In the genomic region with DNA sequence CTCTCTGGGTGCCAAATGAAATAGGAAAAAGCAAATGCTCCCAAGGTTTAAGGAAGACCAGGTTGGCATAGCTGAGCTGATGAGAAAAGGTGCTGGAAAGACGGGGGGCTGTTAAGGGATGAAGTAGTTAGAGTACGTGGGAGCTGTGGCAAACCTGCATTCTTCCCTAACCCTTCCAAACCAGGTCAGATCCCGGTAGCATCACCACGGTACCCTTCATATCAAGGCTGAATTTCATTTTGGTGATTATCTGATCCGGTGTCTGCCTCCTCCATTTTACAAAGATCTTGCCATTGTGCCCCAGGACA, we compare ENCODE assay signal across 9 cellular contexts.
DNase-seq lines count a peak whose midpoint lies in the region; ATAC-seq, FAIRE-seq and TF ChIP-seq lines count a peak whose summit lies in the region.
"Had no signal": no experiment of that assay in that cellular context is flagged by ENCODE, and none has a peak within 500 bp of the region (broad histone marks: within the 10 kb centered on the region; RNA-seq: fewer than 3 reads in every experiment).

No MANE protein-coding gene starts in this region.

- no peaks in the 10 kb centered on the region for H3K36me3 Mint-ChIP-seq in activated CD8-positive, alpha-beta memory T cell treated with anti-CD3 and anti-CD28 coated beads, Interleukin-2, amount 10 ng/mL, durations not matched to agents 7 days and 5 days

- in situ Hi-C loops in K562 (cut with MboI): no loop called here

- H3K9ac ChIP-seq in K562 (ENCODE audit: insufficient read depth in 1 of 2, low read depth in 2 of 2, low read length in 2 of 2) (peak overlapping the region; percentile 71 to 72; a peak in 3 of 4 replicates), mesendoderm (ENCODE audit: low read length) (peak overlapping the region; percentile 3)

- H3K79me1 ChIP-seq in mesendoderm (ENCODE audit: low read length): no peaks in the 10 kb centered on the region

- peaks cover 41 to 51% of the 10 kb centered on the region in 2 experiments for H3K4me1 ChIP-seq in K562 (replicated peaks in 1 of 2; ENCODE audit: control insufficient read depth in 2 of 2, insufficient read depth in 2 of 2, low read length in 2 of 2)
- H3K4me1 ChIP-seq in mesendoderm (ENCODE audit: control insufficient read depth, low read depth, low read length): peaks cover 23% of the 10 kb centered on the region
- peaks cover 0 to 30% (median 22%) of the 10 kb centered on the region in 4 donors for H3K4me1 ChIP-seq in tibial nerve

- no TSS peak for BruUV-seq in K562 (replicated peaks; lab: Mats Ljungman, UMichigan)

- H3K23ac ChIP-seq in mesendoderm (ENCODE audit: low read length): no peak overlapping the region

- TF ChIP-seq POLR2A in K562 (conservative IDR thresholded peaks at IDR 0.05) (no peak), tibial nerve (IDR thresholded peaks at IDR 0.05) (no peak)

- H3K27me3 ChIP-seq in K562 (ENCODE audit: control insufficient read depth in 2 of 2, insufficient read depth in 2 of 2, low read length in 2 of 2): no peaks in the 10 kb centered on the region
- no peaks in the 10 kb centered on the region for H3K27me3 ChIP-seq in mesendoderm (ENCODE audit: insufficient read depth, low read length, poor library complexity)
- H3K27me3 ChIP-seq in tibial nerve: no peaks in the 10 kb centered on the region

- FAIRE-seq in K562 (lab: Jason Lieb, UNC) (no peak), D721Med (lab: Jason Lieb, UNC) (no peak)
- FAIRE-seq: TTC549 had no signal

- TF ChIP-seq CTCF in K562 (IDR thresholded peaks at IDR 0.05 in 2 of 3, conservative IDR thresholded peaks at IDR 0.05 in 1 of 3; ENCODE audit: insufficient read depth in 2 of 3, low read depth in 1 of 3, low read length in 3 of 3) (no peak), tibial nerve (IDR thresholded peaks at IDR 0.05) (no peak), D721Med (IDR thresholded peaks at IDR 0.05; ENCODE audit: insufficient read depth, missing control alignments) (no peak)

- no peaks in the 10 kb centered on the region for H4K20me1 ChIP-seq in K562 (replicated peaks; ENCODE audit: control insufficient read depth, insufficient read depth, low read length)

- H3K4me3 ChIP-seq in K562 (no peak overlapping the region), mesendoderm (ENCODE audit: low read length) (no peak overlapping the region), tibial nerve (peak overlapping the region in 3 of 4 donors; percentile 24 to 57 (median 41))

- POLR2A ChIA-PET in K562 (lab: Yijun Ruan, JAX): interaction anchor here (0.6 to 2.0 kb wide), 14 partner anchors 8 to 146 kb away, joined by 3 to 5 read pairs (median 3); no protein-coding TSS in a partner anchor

- H3K9me3 Mint-ChIP-seq in activated CD8-positive, alpha-beta memory T cell treated with anti-CD3 and anti-CD28 coated beads, Interleukin-2, amount 10 ng/mL, durations not matched to agents 7 days and 5 days (ENCODE audit: low read depth): no peaks in the 10 kb centered on the region

- peak overlapping the region; percentile 75 for H3K4me2 ChIP-seq in K562 (ENCODE audit: insufficient read depth, low read length)
- no peak overlapping the region for H3K4me2 ChIP-seq in mesendoderm (ENCODE audit: low read length)

- no peak overlapping the region for H2AK5ac ChIP-seq in mesendoderm (ENCODE audit: low read length)

- H3K79me2 ChIP-seq in K562 (ENCODE audit: control insufficient read depth, insufficient read depth, low read length): no peaks in the 10 kb centered on the region
- no peaks in the 10 kb centered on the region for H3K79me2 ChIP-seq in mesendoderm (ENCODE audit: control insufficient read depth, insufficient read depth, low read length)

- H3K36me3 ChIP-seq in K562 (ENCODE audit: control insufficient read depth, insufficient read depth, low read length) (no peaks in the 10 kb centered on the region), mesendoderm (ENCODE audit: control insufficient read depth, insufficient read depth, low read length) (no peaks in the 10 kb centered on the region), tibial nerve (no peaks in the 10 kb centered on the region)

- H3K4me1 Mint-ChIP-seq in activated CD8-positive, alpha-beta memory T cell treated with anti-CD3 and anti-CD28 coated beads, Interleukin-2, amount 10 ng/mL, durations not matched to agents 7 days and 5 days: peaks cover 45% of the 10 kb centered on the region

- no peak overlapping the region for H4K5ac ChIP-seq in mesendoderm (ENCODE audit: low read length)

- TF ChIP-seq RAD21 in K562 (CRISPR knock-in tag; conservative IDR thresholded peaks at IDR 0.05 in 1 of 2, IDR thresholded peaks at IDR 0.05 in 1 of 2): no peak

- peak overlapping the region; percentile 1 for H2BK5ac ChIP-seq in mesendoderm (ENCODE audit: low read length)

- H3K27ac ChIP-seq in K562 (ENCODE audit: extremely low read depth, low read depth, low read length) (no peak overlapping the region; the same call in 2 of the 3 replicates), mesendoderm (ENCODE audit: low read depth, low read length) (peak overlapping the region; percentile 59), tibial nerve (peak overlapping the region; percentile 65 to 88 (median 82))

- no peaks in the 10 kb centered on the region for H3K9me1 ChIP-seq in K562 (ENCODE audit: control insufficient read depth, insufficient read depth, low read length)

- TF ChIP-seq EP300 in K562 (IDR thresholded peaks at IDR 0.05; ENCODE audit: low read length) (no peak), tibial nerve (IDR thresholded peaks at IDR 0.05) (no peak)

- CTCF ChIA-PET in activated CD8-positive, alpha-beta memory T cell treated with anti-CD3 and anti-CD28 coated beads, Interleukin-2, amount 10 ng/mL, durations not matched to agents 7 days and 5 days (lab: Charles Lee): interaction anchor here (0.6 to 2.9 kb wide), 7 partner anchors 9 to 108 kb away, joined by 3 to 21 read pairs (median 4); no protein-coding TSS in a partner anchor
- CTCF ChIA-PET in K562 (lab: Yijun Ruan, JAX; ENCODE audit: low intra/inter-chr PET ratio): no interaction called here

- peak overlapping the region; percentile 21 for H3K4ac ChIP-seq in mesendoderm (ENCODE audit: low read depth, low read length)

- H3K4me3 Mint-ChIP-seq in activated CD8-positive, alpha-beta memory T cell treated with anti-CD3 and anti-CD28 coated beads, Interleukin-2, amount 10 ng/mL, durations not matched to agents 7 days and 5 days: peak overlapping the region; percentile 16

- H3K9me3 ChIP-seq in K562 (replicated peaks; ENCODE audit: control insufficient read depth, insufficient read depth, low read depth, low read length): no peaks in the 10 kb centered on the region
- H3K9me3 ChIP-seq in tibial nerve: no peaks in the 10 kb centered on the region

- H4K8ac ChIP-seq in mesendoderm (ENCODE audit: low read depth, low read length): no peak overlapping the region

- no peak for ATAC-seq in activated CD8-positive, alpha-beta memory T cell treated with anti-CD3 and anti-CD28 coated beads, Interleukin-2, amount 10 ng/mL, durations not matched to agents 7 days and 5 days
- ATAC-seq in K562 (no peak), GM19023 (IDR thresholded peaks at IDR 0.05; ENCODE audit: unreplicated experiment) (no peak), HG02852 (IDR thresholded peaks at IDR 0.05; ENCODE audit: unreplicated experiment) (no peak)

- 73% methylated on average over 5 of the region's 5 CpGs for WGBS in K562 (ENCODE audit: insufficient coverage, low coverage, missing lambda C conversion rate)
- WGBS in mesendoderm (ENCODE audit: extremely low coverage, insufficient coverage, low lambda C conversion rate): no CpG with 5 or more reads among the region's 5 CpGs
- 59 to 61% methylated on average over 5 of the region's 5 CpGs for WGBS in tibial nerve, 2 donors

- H2AFZ ChIP-seq in K562 (ENCODE audit: low read depth, low read length): peak overlapping the region; percentile 75

- H3K27me3 Mint-ChIP-seq in activated CD8-positive, alpha-beta memory T cell treated with anti-CD3 and anti-CD28 coated beads, Interleukin-2, amount 10 ng/mL, durations not matched to agents 7 days and 5 days: no peaks in the 10 kb centered on the region

- no peak overlapping the region for H2BK15ac ChIP-seq in mesendoderm (replicated peaks; ENCODE audit: low read depth)

- no peak for DNase-seq in activated CD8-positive, alpha-beta memory T cell treated with anti-CD3 and anti-CD28 coated beads, Interleukin-2, amount 10 ng/mL, durations not matched to agents 7 days and 5 days
- no peak for DNase-seq in activated CD8-positive, alpha-beta memory T cell treated with anti-CD3 and anti-CD28 coated beads for 24 hours
- DNase-seq in K562 (ENCODE audit: extremely low read depth in 1 of 4, low spot score in 3 of 4) (no peak), mesendoderm (no peak), tibial nerve (ENCODE audit: low spot score in 2 of 2) (no peak), D721Med (ENCODE audit: insufficient read length, low spot score) (no peak)

- peak overlapping the region; percentile 47 for H3K56ac ChIP-seq in mesendoderm (ENCODE audit: low read length)

- no peak overlapping the region for H2BK120ac ChIP-seq in mesendoderm (ENCODE audit: low read depth, low read length)

- intact Hi-C loops in K562 (cut with micrococcal nuclease): loop anchor here (2.0 to 5.0 kb wide), 3 partner anchors 19 to 70 kb away; a partner anchor contains a TSS

- peak overlapping the region; percentile 72 for H3K27ac Mint-ChIP-seq in activated CD8-positive, alpha-beta memory T cell treated with anti-CD3 and anti-CD28 coated beads, Interleukin-2, amount 10 ng/mL, durations not matched to agents 7 days and 5 days

- H3K18ac ChIP-seq in mesendoderm (ENCODE audit: low read length): peak overlapping the region; percentile 62

TF ChIP-seq in K562, 482 proteins besides CTCF, POLR2A, EP300 and RAD21:
- TF ChIP-seq KAT7 (CRISPR knock-in tag; IDR thresholded peaks at IDR 0.05; ENCODE audit: borderline replicate concordance): 0 out of 2 replicates have a peak, but pooled peaks have one; percentile 43
- TF ChIP-seq ZC3H4 (CRISPR knock-in tag; IDR thresholded peaks at IDR 0.05; ENCODE audit: borderline replicate concordance): peak; percentile 34; the same call in 1 of the 2 replicates
- TF ChIP-seq HIVEP1 (CRISPR knock-in tag; IDR thresholded peaks at IDR 0.05): no peak

Comparison
In these comparisons a context has a peak if more than half of its experiments do, and no peak if none do; other contexts are left out.
1. H3K4me3 ChIP-seq: peak in tibial nerve (3 of 4); none in K562 (single experiment) and mesendoderm (single experiment).